In genomic region chr10:2146079-2146478, GRCh38 we compare ENCODE assay signal across 18 cellular contexts.
"Had no signal": no experiment of that assay in that cellular context is flagged by ENCODE, and none has a peak within 500 bp of the region (broad histone marks: within the 10 kb centered on the region; RNA-seq: fewer than 3 reads in every experiment).

No MANE protein-coding gene starts in this region.

- H3K79me2 ChIP-seq: parathyroid adenoma had no signal

- H3K27me3 Mint-ChIP-seq: activated CD4-positive, alpha-beta memory T cell treated with anti-CD3 and anti-CD28 coated beads, Interleukin-2, amount 10 ng/mL, durations not matched to agents 7 days and 5 days had no signal

- H3K27me3 ChIP-seq: body of pancreas, tibial artery had no signal

- H3K4me1 ChIP-seq: body of pancreas, esophagus squamous epithelium, heart right ventricle, parathyroid adenoma, tibial artery had no signal

- H3K9ac ChIP-seq: parathyroid adenoma had no signal

- H3K9me3 Mint-ChIP-seq: activated CD4-positive, alpha-beta memory T cell treated with anti-CD3 and anti-CD28 coated beads, Interleukin-2, amount 10 ng/mL, durations not matched to agents 7 days and 5 days; activated naive CD4-positive, alpha-beta T cell treated with anti-CD3 and anti-CD28 coated beads for 36 hours; activated T-cell treated with anti-CD3 and anti-CD28 coated beads, Interleukin-2, amount 50 U/mL, for 24 hours; effector memory CD8-positive, alpha-beta T cell; naive thymus-derived CD8-positive, alpha-beta T cell; WTC11 had no signal

- H3K36me3 ChIP-seq: esophagus squamous epithelium, heart right ventricle, tibial artery had no signal

- H3K4me3 ChIP-seq: body of pancreas, esophagus squamous epithelium, heart right ventricle, tibial artery had no signal

- ATAC-seq: body of pancreas; effector memory CD8-positive, alpha-beta T cell; heart right ventricle; left ventricle myocardium superior; naive thymus-derived CD8-positive, alpha-beta T cell had no signal

- H3K4me1 Mint-ChIP-seq: activated CD4-positive, alpha-beta memory T cell treated with anti-CD3 and anti-CD28 coated beads, Interleukin-2, amount 10 ng/mL, durations not matched to agents 7 days and 5 days; naive thymus-derived CD8-positive, alpha-beta T cell had no signal

- H3K27ac Mint-ChIP-seq: activated CD4-positive, alpha-beta memory T cell treated with anti-CD3 and anti-CD28 coated beads, Interleukin-2, amount 10 ng/mL, durations not matched to agents 7 days and 5 days; activated naive CD4-positive, alpha-beta T cell treated with anti-CD3 and anti-CD28 coated beads for 36 hours; activated T-cell treated with anti-CD3 and anti-CD28 coated beads, Interleukin-2, amount 50 U/mL, for 24 hours; WTC11 had no signal

- H3K4me3 Mint-ChIP-seq: activated CD4-positive, alpha-beta memory T cell treated with anti-CD3 and anti-CD28 coated beads, Interleukin-2, amount 10 ng/mL, durations not matched to agents 7 days and 5 days; activated naive CD4-positive, alpha-beta T cell treated with anti-CD3 and anti-CD28 coated beads for 36 hours; activated T-cell treated with anti-CD3 and anti-CD28 coated beads, Interleukin-2, amount 50 U/mL, for 24 hours; effector memory CD8-positive, alpha-beta T cell; naive thymus-derived CD8-positive, alpha-beta T cell; WTC11 had no signal

- H3K27ac ChIP-seq: body of pancreas, esophagus squamous epithelium, heart right ventricle, parathyroid adenoma, tibial artery had no signal

- H3K9me3 ChIP-seq: body of pancreas, esophagus squamous epithelium, heart right ventricle, tibial artery had no signal

- H2AFZ ChIP-seq: parathyroid adenoma had no signal

- DNase-seq: activated CD4-positive, alpha-beta memory T cell treated with anti-CD3 and anti-CD28 coated beads, Interleukin-2, amount 10 ng/mL, durations not matched to agents 7 days and 5 days; activated CD4-positive, alpha-beta T cell treated with anti-CD3 and anti-CD28 coated beads for 4 hours; activated naive CD4-positive, alpha-beta T cell treated with anti-CD3 and anti-CD28 coated beads for 36 hours; activated T-cell treated with anti-CD3 and anti-CD28 coated beads, Interleukin-2, amount 50 U/mL, for 24 hours; body of pancreas; caudate nucleus; effector memory CD8-positive, alpha-beta T cell; esophagus squamous epithelium; heart right ventricle; left ventricle myocardium superior; mesenchymal stem cell; naive thymus-derived CD8-positive, alpha-beta T cell; stimulated activated CD8-positive, alpha-beta memory T cell treated with anti-CD3 and anti-CD28 coated beads, Interleukin-4, amount 100 ng/mL, for 48 hours; stimulated activated naive CD4-positive, alpha-beta T cell treated with Interleukin-2 at 50 U/mL for 16 hours; substantia nigra; tibial artery had no signal

- H3K36me3 Mint-ChIP-seq: naive thymus-derived CD8-positive, alpha-beta T cell; WTC11 had no signal
